In genomic region chr1:79264975-79265818, GRCh38 we compare ENCODE assay signal across 24 cellular contexts.
"Had no signal": no experiment of that assay in that cellular context is flagged by ENCODE, and none has a peak within 500 bp of the region (broad histone marks: within the 10 kb centered on the region; RNA-seq: fewer than 3 reads in every experiment).

No MANE protein-coding gene starts in this region.

- H3K4me1 Mint-ChIP-seq: activated naive CD8-positive, alpha-beta T cell treated with anti-CD3 and anti-CD28 coated beads for 36 hours; central memory CD8-positive, alpha-beta T cell; naive thymus-derived CD4-positive, alpha-beta T cell; stimulated activated naive B cell treated with anti-CD40 and anti-IgM and Interleukin-4, amounts not matched to agents 10 μg/mL and 1 μg/mL and 100 μg/mL, for 72 hours had no signal

- H3K4me1 ChIP-seq: breast epithelium, left ventricle myocardium inferior, testis, uterus had no signal

- DNase-seq: activated CD4-positive, alpha-beta T cell treated with anti-CD3 and anti-CD28 coated beads, Interleukin-2, amount 50 U/mL, for 4 hours; activated CD8-positive, alpha-beta memory T cell treated with anti-CD3 and anti-CD28 coated beads, Interleukin-2, amount 50 U/mL, for 48 hours; activated naive CD4-positive, alpha-beta T cell; activated naive CD8-positive, alpha-beta T cell treated with anti-CD3 and anti-CD28 coated beads for 36 hours; activated T-cell treated with anti-CD3 and anti-CD28 coated beads, Interleukin-2, amount 50 U/mL, for 4 hours; dorsolateral prefrontal cortex; effector memory CD8-positive, alpha-beta T cell; glutamatergic neuron; hippocampal formation; kidney glomerular epithelial cell; left ventricle myocardium inferior; naive thymus-derived CD4-positive, alpha-beta T cell; retina; sigmoid colon; stimulated activated CD4-positive, alpha-beta T cell treated with anti-CD3 and anti-CD28 coated beads, Interleukin-15, amount 100 ng/mL, for 24 hours; stimulated activated naive B cell treated with anti-CD40 and anti-IgM and Interleukin-4, amounts not matched to agents 10 μg/mL and 1 μg/mL and 100 μg/mL, for 72 hours; testis; trophoblast cell; uterus had no signal

- H3K4me3 Mint-ChIP-seq: activated naive CD8-positive, alpha-beta T cell treated with anti-CD3 and anti-CD28 coated beads for 36 hours; activated T-cell treated with anti-CD3 and anti-CD28 coated beads, Interleukin-2, amount 50 U/mL, for 4 hours; central memory CD8-positive, alpha-beta T cell; effector memory CD8-positive, alpha-beta T cell; naive thymus-derived CD4-positive, alpha-beta T cell; stimulated activated naive B cell treated with anti-CD40 and anti-IgM and Interleukin-4, amounts not matched to agents 10 μg/mL and 1 μg/mL and 100 μg/mL, for 72 hours had no signal

- H3K27me3 ChIP-seq: breast epithelium, dorsolateral prefrontal cortex, sigmoid colon, testis, uterus had no signal

- H3K27ac Mint-ChIP-seq: activated naive CD8-positive, alpha-beta T cell treated with anti-CD3 and anti-CD28 coated beads for 36 hours; activated T-helper 2 cell treated with anti-CD3 and anti-CD28 coated beads, Interferon-gamma antibody, Interleukin-2, Interleukin-4, amounts not matched to agents 10 μg/mL and 5 μg/mL and 100 μg/mL, durations not matched to agents 14 hours and 24 hours and 36 hours; effector memory CD8-positive, alpha-beta T cell; naive thymus-derived CD4-positive, alpha-beta T cell; progenitor cell of endocrine pancreas; stimulated activated naive B cell treated with anti-CD40 and anti-IgM and Interleukin-4, amounts not matched to agents 10 μg/mL and 1 μg/mL and 100 μg/mL, for 72 hours had no signal

- H3K9me3 Mint-ChIP-seq: activated naive CD8-positive, alpha-beta T cell treated with anti-CD3 and anti-CD28 coated beads for 36 hours; activated T-cell treated with anti-CD3 and anti-CD28 coated beads, Interleukin-2, amount 50 U/mL, for 4 hours; activated T-helper 2 cell treated with anti-CD3 and anti-CD28 coated beads, Interferon-gamma antibody, Interleukin-2, Interleukin-4, amounts not matched to agents 10 μg/mL and 5 μg/mL and 100 μg/mL, durations not matched to agents 14 hours and 24 hours and 36 hours; central memory CD8-positive, alpha-beta T cell; stimulated activated naive B cell treated with anti-CD40 and anti-IgM and Interleukin-4, amounts not matched to agents 10 μg/mL and 1 μg/mL and 100 μg/mL, for 72 hours had no signal

- H3K36me3 ChIP-seq: breast epithelium, left ventricle myocardium inferior, sigmoid colon, uterus had no signal

- H3K27me3 Mint-ChIP-seq: activated naive CD8-positive, alpha-beta T cell treated with anti-CD3 and anti-CD28 coated beads for 36 hours; central memory CD8-positive, alpha-beta T cell; effector memory CD8-positive, alpha-beta T cell; naive thymus-derived CD4-positive, alpha-beta T cell; progenitor cell of endocrine pancreas; stimulated activated naive B cell treated with anti-CD40 and anti-IgM and Interleukin-4, amounts not matched to agents 10 μg/mL and 1 μg/mL and 100 μg/mL, for 72 hours had no signal

- H3K36me3 Mint-ChIP-seq: activated naive CD8-positive, alpha-beta T cell treated with anti-CD3 and anti-CD28 coated beads for 36 hours; naive thymus-derived CD4-positive, alpha-beta T cell; stimulated activated naive B cell treated with anti-CD40 and anti-IgM and Interleukin-4, amounts not matched to agents 10 μg/mL and 1 μg/mL and 100 μg/mL, for 72 hours had no signal

- H3K27ac ChIP-seq: breast epithelium, dorsolateral prefrontal cortex, left ventricle myocardium inferior, sigmoid colon, testis, uterus had no signal

- H3K4me3 ChIP-seq: breast epithelium, dorsolateral prefrontal cortex, left ventricle myocardium inferior, sigmoid colon, smooth muscle cell, testis, uterus had no signal

- H3K9me3 ChIP-seq: breast epithelium, left ventricle myocardium inferior, sigmoid colon, testis, uterus had no signal

- H3K4me2 ChIP-seq: smooth muscle cell had no signal
